Comparison of ENCODE assay signal across 1 cellular context in genomic region chr19:9834726-9835506, GRCh38.
A peak's percentile ranks its signal among the peaks of the same experiment; 100 is the strongest.
TF ChIP-seq lines count a peak whose summit lies in the region.

TSS of gene PIN1 (plus strand) at chr19:9835318. CDS start at chr19:9835345, 27 bp downstream.

TF ChIP-seq in GM12878, 131 proteins besides CTCF, POLR2A, EP300 and RAD21 (continued from another document and continues in another):
- TF ChIP-seq RB1 (IDR thresholded peaks at IDR 0.05; ENCODE audit: borderline replicate concordance) (peak; percentile 92; the same call in 1 of the 2 replicates), MXI1 (IDR thresholded peaks at IDR 0.05; ENCODE audit: low read depth, low read length) (peak; percentile 100), ZBTB40 (IDR thresholded peaks at IDR 0.05; ENCODE audit: borderline replicate concordance) (peak; percentile 86), RELB (IDR thresholded peaks at IDR 0.05; ENCODE audit: low read depth) (no peak), E2F8 (IDR thresholded peaks at IDR 0.05; ENCODE audit: low read depth, partially characterized antibody) (peak; percentile 49), ZBED1 (IDR thresholded peaks at IDR 0.05; ENCODE audit: borderline replicate concordance) (no peak), REST (IDR thresholded peaks at IDR 0.05; ENCODE audit: low read depth, low read length) (no peak), ZNF384 (IDR thresholded peaks at IDR 0.05; ENCODE audit: borderline replicate concordance, low read depth, low read length) (no peak), MEF2B (IDR thresholded peaks at IDR 0.05; ENCODE audit: partially characterized antibody, poor library complexity, severe bottlenecking) (peak; percentile 85), YBX1 (IDR thresholded peaks at IDR 0.05) (no peak), EZH2 (IDR thresholded peaks at IDR 0.05; ENCODE audit: borderline replicate concordance, control insufficient read depth, low read depth, low read length) (no peak), TAF1 (IDR thresholded peaks at IDR 0.05; ENCODE audit: borderline replicate concordance, low read depth, low read length) (peak; percentile 56; the same call in 1 of the 2 replicates), SUPT20H (IDR thresholded peaks at IDR 0.05; ENCODE audit: borderline replicate concordance, control insufficient read depth, low read depth, low read length) (no peak), MTA2 (IDR thresholded peaks at IDR 0.05; ENCODE audit: low read depth) (no peak), RBBP5 (conservative IDR thresholded peaks at IDR 0.05) (no peak), MEF2A (IDR thresholded peaks at IDR 0.05; ENCODE audit: insufficient read depth, low read depth, low read length) (no peak), NFXL1 (IDR thresholded peaks at IDR 0.05; ENCODE audit: borderline replicate concordance) (no peak), NFYA (IDR thresholded peaks at IDR 0.05; ENCODE audit: borderline replicate concordance, low read depth, low read length) (no peak), ATF3 (IDR thresholded peaks at IDR 0.05; ENCODE audit: borderline replicate concordance, extremely low read depth, low read depth, low read length) (no peak), NRF1 (conservative IDR thresholded peaks at IDR 0.05; ENCODE audit: low read depth, low read length) (no peak), ZBTB33 (IDR thresholded peaks at IDR 0.05) (no peak), SMC3 (IDR thresholded peaks at IDR 0.05; ENCODE audit: borderline replicate concordance, low read length) (no peak), SUZ12 (IDR thresholded peaks at IDR 0.05; ENCODE audit: unreplicated experiment) (no peak), IKZF2 (IDR thresholded peaks at IDR 0.05) (no peak), JUNB (IDR thresholded peaks at IDR 0.05) (no peak), TCF7 (IDR thresholded peaks at IDR 0.05; ENCODE audit: borderline replicate concordance) (no peak), FOXM1 (IDR thresholded peaks at IDR 0.05; ENCODE audit: low read depth, low read length) (no peak), ATF2 (IDR thresholded peaks at IDR 0.05; ENCODE audit: low read length) (no peak), ESRRA (IDR thresholded peaks at IDR 0.05; ENCODE audit: low read length) (no peak), KDM1A (IDR thresholded peaks at IDR 0.05; ENCODE audit: borderline replicate concordance) (no peak; the same call in 1 of the 2 replicates), BCL11A (IDR thresholded peaks at IDR 0.05; ENCODE audit: low read depth, low read length) (no peak), PAX5 (IDR thresholded peaks at IDR 0.05; ENCODE audit: borderline replicate concordance, low read depth, low read length) (no peak), USF1 (IDR thresholded peaks at IDR 0.05; ENCODE audit: borderline replicate concordance, extremely low read length, insufficient read depth, low read depth, low read length) (no peak), ZBTB11 (CRISPR knock-in tag; IDR thresholded peaks at IDR 0.05) (no peak), BHLHE40 (IDR thresholded peaks at IDR 0.05; ENCODE audit: borderline replicate concordance in 1 of 2, low read depth in 2 of 2, low read length in 1 of 2) (peak in 1 of 2 experiments; percentile 48; a peak in 2 of 4 replicates)
